In genomic region chr9:2389404-2389803, GRCh38 we compare ENCODE assay signal across 1 cellular context.
TF ChIP-seq lines count a peak whose summit lies in the region.

No MANE protein-coding gene starts in this region.

TF ChIP-seq in IMR-90, 13 proteins besides CTCF, POLR2A, EP300 and RAD21 (continued from another document):
- TF ChIP-seq RCOR1 (IDR thresholded peaks at IDR 0.05; ENCODE audit: insufficient replicate concordance, low read length) (no peak), CHD1 (IDR thresholded peaks at IDR 0.05; ENCODE audit: low read depth, low read length) (no peak), MAFK (IDR thresholded peaks at IDR 0.05; ENCODE audit: low read depth, low read length) (no peak)
